ENCODE assay signal across 14 cellular contexts in genomic region chr10:28471705-28472050, GRCh38.
DNase-seq lines count a peak whose midpoint lies in the region; ATAC-seq lines count a peak whose summit lies in the region.
"Had no signal": no experiment of that assay in that cellular context is flagged by ENCODE, and none has a peak within 500 bp of the region (broad histone marks: within the 10 kb centered on the region; RNA-seq: fewer than 3 reads in every experiment).

No MANE protein-coding gene starts in this region.

- no peak overlapping the region for H2BK120ac ChIP-seq in neuronal stem cell (ENCODE audit: low read depth, low read length)

- H3K4me3 ChIP-seq in Karpas-422 (ENCODE audit: low read length) (no peak overlapping the region), neuronal stem cell (ENCODE audit: low read length in 2 of 2) (no peak overlapping the region)

- H2BK5ac ChIP-seq in neuronal stem cell (ENCODE audit: low read length), result no peak overlapping the region

- no peaks in the 10 kb centered on the region for H4K20me1 ChIP-seq in Karpas-422 (ENCODE audit: insufficient read depth, low read depth, low read length)

- H3K27me3 ChIP-seq in Karpas-422 (ENCODE audit: low read length) (no peaks in the 10 kb centered on the region), neuronal stem cell (ENCODE audit: control insufficient read depth in 3 of 3, insufficient read depth in 3 of 3, low read depth in 1 of 3, low read length in 3 of 3) (no peaks in the 10 kb centered on the region)

- no peak for ATAC-seq in HG02981 (IDR thresholded peaks at IDR 0.05; ENCODE audit: unreplicated experiment)
- ATAC-seq: HCT116 had no signal

- no peak overlapping the region for H3K18ac ChIP-seq in neuronal stem cell (ENCODE audit: low read length)

- H3K23ac ChIP-seq in neuronal stem cell (ENCODE audit: low read depth, low read length, poor library complexity), result peak overlapping the region; percentile 2

- H3K36me3 ChIP-seq in Karpas-422 (ENCODE audit: insufficient read depth, low read length), result no peaks in the 10 kb centered on the region
- no peaks in the 10 kb centered on the region for H3K36me3 ChIP-seq in neuronal stem cell (replicated peaks in 1 of 2; ENCODE audit: control insufficient read depth in 2 of 2, insufficient read depth in 2 of 2, low read length in 2 of 2)

- H3K27ac ChIP-seq in Karpas-422 (ENCODE audit: low read length) (no peak overlapping the region), neuronal stem cell (replicated peaks; ENCODE audit: low read length) (no peak overlapping the region)

- H3K4me2 ChIP-seq in Karpas-422 (ENCODE audit: low read depth, low read length, poor library complexity, severe bottlenecking) (peak overlapping the region; percentile 41), neuronal stem cell (ENCODE audit: insufficient read depth, low read length, poor library complexity, severe bottlenecking) (no peak overlapping the region)

- no peak overlapping the region for H3K4ac ChIP-seq in neuronal stem cell (ENCODE audit: low read length)

- H3K79me1 ChIP-seq in neuronal stem cell (ENCODE audit: low read depth, low read length), result no peaks in the 10 kb centered on the region

- H2AFZ ChIP-seq in Karpas-422 (ENCODE audit: low read length) (no peak overlapping the region), neuronal stem cell (ENCODE audit: low read length) (no peak overlapping the region)

- in situ Hi-C loops in G401 (cut with HindIII; ENCODE audit: low sequenced_read_pairs), result no loop called here

- H2AK5ac ChIP-seq in neuronal stem cell (ENCODE audit: low read depth, low read length), result no peak overlapping the region

- H3K9me3 ChIP-seq in Karpas-422 (ENCODE audit: low read length) (no peaks in the 10 kb centered on the region), neuronal stem cell (replicated peaks in 1 of 2; ENCODE audit: control insufficient read depth in 2 of 2, insufficient read depth in 1 of 2, low read depth in 1 of 2, low read length in 2 of 2) (peaks cover 0 to 3% of the 10 kb centered on the region in 2 donors)

- H3K9ac ChIP-seq in Karpas-422 (ENCODE audit: low read length) (no peak overlapping the region), neuronal stem cell (ENCODE audit: low read depth, low read length, poor library complexity) (peak overlapping the region; percentile 27)

- no peak overlapping the region for H4K91ac ChIP-seq in neuronal stem cell (ENCODE audit: low read depth, low read length, poor library complexity)

- no peak overlapping the region for H4K8ac ChIP-seq in neuronal stem cell (ENCODE audit: low read depth, low read length)

- peak; percentile 96 for DNase-seq in G401 (ENCODE audit: low spot score)
- DNase-seq in Karpas-422, result no peak
- peak; percentile 95 for DNase-seq in cerebellar cortex (ENCODE audit: low spot score)
- no peak for DNase-seq in neuronal stem cell (ENCODE audit: low spot score)
- DNase-seq in pons (ENCODE audit: low spot score), result no peak
- no peak for DNase-seq in central memory CD4-positive, alpha-beta T cell
- no peak for DNase-seq in midbrain (lab: John Stamatoyannopoulos, UW)
- DNase-seq: CD4-positive, alpha-beta T cell; DMS79 treated with DMSO at 0.1 percent for 48 hours; EL; GDM1; GOT3 had no signal

- H3K4me1 ChIP-seq in Karpas-422 (ENCODE audit: low read length), result peaks cover 19% of the 10 kb centered on the region
- peaks cover 0 to 4% of the 10 kb centered on the region in 2 donors for H3K4me1 ChIP-seq in neuronal stem cell (ENCODE audit: control insufficient read depth in 2 of 2, insufficient read depth in 1 of 2, low read depth in 1 of 2, low read length in 2 of 2)

- H3K79me2 ChIP-seq in Karpas-422 (ENCODE audit: low read length), result no peaks in the 10 kb centered on the region

- WGBS in neuronal stem cell (ENCODE audit: extremely low coverage in 2 of 2, insufficient read length in 2 of 2, insufficient replicate concordance in 1 of 2), 2 donors, result no CpG with 5 or more reads among the region's 5 CpGs

- no peak overlapping the region for H3K14ac ChIP-seq in neuronal stem cell (ENCODE audit: low read length)

- no peak overlapping the region for H2BK15ac ChIP-seq in neuronal stem cell (ENCODE audit: low read length)

- H3K9me2 ChIP-seq in Karpas-422 (replicated peaks; ENCODE audit: insufficient read depth, low read length), result no peaks in the 10 kb centered on the region

- no peak overlapping the region for H2BK12ac ChIP-seq in neuronal stem cell (ENCODE audit: low read length)

Comparison
In these comparisons a context has a peak if more than half of its experiments do, and no peak if none do; other contexts are left out.
1. DNase-seq: peak in G401 (single experiment) and cerebellar cortex (single experiment); none in Karpas-422 (single experiment), neuronal stem cell (single experiment), pons (single experiment), central memory CD4-positive, alpha-beta T cell (single experiment) and midbrain (single experiment).